ENCODE assay signal across 13 cellular contexts in the genomic region with DNA sequence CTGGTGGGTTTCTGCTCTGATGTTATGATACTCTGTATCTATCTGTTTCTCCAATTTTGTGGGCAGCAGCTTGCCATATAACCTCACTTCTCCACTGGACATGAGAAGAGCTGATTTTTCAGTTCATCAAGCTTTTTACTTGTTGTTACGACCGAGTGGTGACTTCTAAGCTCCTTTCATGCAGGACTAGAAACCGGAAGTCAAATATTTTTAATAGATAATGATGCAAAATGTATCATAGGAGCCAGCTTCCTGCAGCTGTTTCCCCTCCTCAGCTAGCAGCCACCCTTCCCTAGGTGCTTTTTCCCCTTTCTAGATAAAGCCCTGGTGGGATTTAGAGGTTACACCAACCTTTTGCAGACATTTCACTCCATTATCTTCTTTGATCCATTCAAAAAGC. TPM values are rescaled to one million over a fixed set of nuclear protein-coding genes. Genes with fewer than 3 reads are reported as not detected.
DNase-seq lines count a peak whose midpoint lies in the region; ATAC-seq and TF ChIP-seq lines count a peak whose summit lies in the region.
"Had no signal": no experiment of that assay in that cellular context is flagged by ENCODE, and none has a peak within 500 bp of the region (broad histone marks: within the 10 kb centered on the region; RNA-seq: fewer than 3 reads in every experiment).

No MANE protein-coding gene starts in this region.

- no peaks in the 10 kb centered on the region for H3K9me2 ChIP-seq in Loucy (replicated peaks; ENCODE audit: low read depth, low read length)

- H3K9me3 Mint-ChIP-seq in activated T-helper 2 cell treated with anti-CD3 and anti-CD28 coated beads, Interferon-gamma antibody, Interleukin-2, Interleukin-4, amounts not matched to agents 10 μg/mL and 5 μg/mL and 100 μg/mL, durations not matched to agents 14 hours and 24 hours and 36 hours, result peaks cover 10% of the 10 kb centered on the region
- peaks cover 11% of the 10 kb centered on the region for H3K9me3 Mint-ChIP-seq in mesothelial cell of epicardium

- intact Hi-C loops in activated T-helper 2 cell treated with anti-CD3 and anti-CD28 coated beads, Interferon-gamma antibody, Interleukin-2, Interleukin-4, amounts not matched to agents 10 μg/mL and 5 μg/mL and 100 μg/mL, durations not matched to agents 14 hours and 24 hours and 36 hours (cut with micrococcal nuclease), result no loop called here

- H3K79me2 ChIP-seq in Loucy (ENCODE audit: insufficient read depth, low read length), result no peaks in the 10 kb centered on the region

- ATAC-seq in HG02852 (IDR thresholded peaks at IDR 0.05; ENCODE audit: unreplicated experiment), result no peak
- ATAC-seq: pancreas had no signal

- H3K27me3 ChIP-seq in Loucy (ENCODE audit: insufficient read depth, low read length, poor library complexity, severe bottlenecking), result no peaks in the 10 kb centered on the region
- H3K27me3 ChIP-seq: pancreas, SJSA1 had no signal

- peaks cover 63% of the 10 kb centered on the region for H3K4me1 Mint-ChIP-seq in activated T-helper 2 cell treated with anti-CD3 and anti-CD28 coated beads, Interferon-gamma antibody, Interleukin-2, Interleukin-4, amounts not matched to agents 10 μg/mL and 5 μg/mL and 100 μg/mL, durations not matched to agents 14 hours and 24 hours and 36 hours (ENCODE audit: low read depth)
- H3K4me1 Mint-ChIP-seq in mesothelial cell of epicardium, result peaks cover 10% of the 10 kb centered on the region

- peak overlapping the region; percentile 79 for H3K27ac Mint-ChIP-seq in activated T-helper 2 cell treated with anti-CD3 and anti-CD28 coated beads, Interferon-gamma antibody, Interleukin-2, Interleukin-4, amounts not matched to agents 10 μg/mL and 5 μg/mL and 100 μg/mL, durations not matched to agents 14 hours and 24 hours and 36 hours
- no peak overlapping the region for H3K27ac Mint-ChIP-seq in mesothelial cell of epicardium

- H2AFZ ChIP-seq in Loucy (ENCODE audit: low read length), result no peak overlapping the region

- peak overlapping the region; percentile 45 for H3K4me3 ChIP-seq in Loucy (ENCODE audit: low read length, poor library complexity, severe bottlenecking)
- H3K4me3 ChIP-seq: dorsolateral prefrontal cortex, pancreas, SJSA1 had no signal

- no peak for TF ChIP-seq CTCF in Loucy (conservative IDR thresholded peaks at IDR 0.05; ENCODE audit: low read length)
- TF ChIP-seq CTCF in mesothelial cell of epicardium (IDR thresholded peaks at IDR 0.05; ENCODE audit: unreplicated experiment), result no peak
- no peak for TF ChIP-seq CTCF in GM10266 (IDR thresholded peaks at IDR 0.05; ENCODE audit: control insufficient read depth, insufficient read depth, low read depth, missing control alignments)

- H3K4me2 ChIP-seq in Loucy (ENCODE audit: low read depth, low read length, poor library complexity, severe bottlenecking), result peak overlapping the region; percentile 66

- peaks cover 12% of the 10 kb centered on the region for H3K36me3 Mint-ChIP-seq in activated T-helper 2 cell treated with anti-CD3 and anti-CD28 coated beads, Interferon-gamma antibody, Interleukin-2, Interleukin-4, amounts not matched to agents 10 μg/mL and 5 μg/mL and 100 μg/mL, durations not matched to agents 14 hours and 24 hours and 36 hours (ENCODE audit: low read depth)
- H3K36me3 Mint-ChIP-seq in mesothelial cell of epicardium, result peaks cover 5% of the 10 kb centered on the region

- H3F3A ChIP-seq in Loucy (ENCODE audit: low read depth), result peaks cover 3% of the 10 kb centered on the region; the same call in 1 of the 2 replicates

- DNase-seq in NOMO-1 treated with DMSO at 0.1 percent for 48 hours (lab: John Stamatoyannopoulos, UW; ENCODE audit: unreplicated experiment) (peak; percentile 41), NOMO-1 treated with dmso at 0.1 percent for 144 hours (lab: John Stamatoyannopoulos, UW; ENCODE audit: unreplicated experiment) (no peak), pulmonary artery endothelial cell (ENCODE audit: low read depth, low spot score) (peak; percentile 19), mesothelial cell of epicardium (ENCODE audit: low spot score in 2 of 2, unreplicated experiment in 2 of 2) (no peak), GM10266 (ENCODE audit: extremely low spot score) (no peak)
- no peak for DNase-seq in activated T-helper 2 cell treated with anti-CD3 and anti-CD28 coated beads, Interferon-gamma antibody, Interleukin-2, Interleukin-4, amounts not matched to agents 10 μg/mL and 5 μg/mL and 100 μg/mL, durations not matched to agents 14 hours and 24 hours and 36 hours (ENCODE audit: low spot score)
- DNase-seq: activated CD4-positive, alpha-beta T cell treated with anti-CD3 and anti-CD28 coated beads, Interleukin-2, amount 50 U/mL, for 4 hours; DMS 273 treated with DMSO at 0.1 percent for 48 hours; dorsolateral prefrontal cortex; pancreas had no signal

- no peak overlapping the region for H3K4me3 Mint-ChIP-seq in activated T-helper 2 cell treated with anti-CD3 and anti-CD28 coated beads, Interferon-gamma antibody, Interleukin-2, Interleukin-4, amounts not matched to agents 10 μg/mL and 5 μg/mL and 100 μg/mL, durations not matched to agents 14 hours and 24 hours and 36 hours (ENCODE audit: low read depth)
- H3K4me3 Mint-ChIP-seq in mesothelial cell of epicardium, result no peak overlapping the region

- H4K20me1 ChIP-seq in Loucy (ENCODE audit: insufficient read depth, low read length, poor library complexity, severe bottlenecking), result no peaks in the 10 kb centered on the region

- peak overlapping the region; percentile 61 for H3K9ac ChIP-seq in Loucy (ENCODE audit: low read depth, low read length, poor library complexity, severe bottlenecking)

- H3K27me3 Mint-ChIP-seq in activated T-helper 2 cell treated with anti-CD3 and anti-CD28 coated beads, Interferon-gamma antibody, Interleukin-2, Interleukin-4, amounts not matched to agents 10 μg/mL and 5 μg/mL and 100 μg/mL, durations not matched to agents 14 hours and 24 hours and 36 hours (ENCODE audit: low read depth), result no peaks in the 10 kb centered on the region
- H3K27me3 Mint-ChIP-seq in mesothelial cell of epicardium (ENCODE audit: low read depth), result no peaks in the 10 kb centered on the region

- H3K4me1 ChIP-seq in Loucy (ENCODE audit: insufficient read depth, low read length, poor library complexity, severe bottlenecking), result peaks cover 41% of the 10 kb centered on the region
- H3K4me1 ChIP-seq: pancreas had no signal

- H3K9me3 ChIP-seq in Loucy (ENCODE audit: insufficient read depth, low read depth, low read length), result no peaks in the 10 kb centered on the region
- H3K9me3 ChIP-seq: pancreas, SJSA1 had no signal

- no peaks in the 10 kb centered on the region for H3K36me3 ChIP-seq in Loucy (ENCODE audit: insufficient read depth, low read length)
- H3K36me3 ChIP-seq: pancreas, SJSA1 had no signal

RNA-seq across cellular contexts. Expression of a gene that starts 17.0 kb away (rescaled TPM):
- 229 and 237 TPM in 2 replicates for total RNA-seq in activated T-helper 2 cell treated with anti-CD3 and anti-CD28 coated beads, Interferon-gamma antibody, Interleukin-2, Interleukin-4, amounts not matched to agents 10 μg/mL and 5 μg/mL and 100 μg/mL, durations not matched to agents 14 hours and 24 hours and 36 hours
- total RNA-seq in pulmonary artery endothelial cell (8.9 and 33.2 TPM in 2 replicates), mesothelial cell of epicardium (17.1 to 19.7 TPM (median 19.7 TPM) in 3 replicates)

RNA-seq across cellular contexts. Expression of a gene that starts 59.6 kb away (rescaled TPM):
- 0.11 TPM in 2 replicates for total RNA-seq in activated T-helper 2 cell treated with anti-CD3 and anti-CD28 coated beads, Interferon-gamma antibody, Interleukin-2, Interleukin-4, amounts not matched to agents 10 μg/mL and 5 μg/mL and 100 μg/mL, durations not matched to agents 14 hours and 24 hours and 36 hours
- total RNA-seq in pulmonary artery endothelial cell, result not detected in 2 replicates
- total RNA-seq in mesothelial cell of epicardium, result not detected in 3 replicates
- total RNA-seq: pancreas had no signal

Comparison
In these comparisons a context has a peak if more than half of its experiments do, and no peak if none do; other contexts are left out.
1. DNase-seq: peak in NOMO-1 treated with DMSO at 0.1 percent for 48 hours (single experiment) and pulmonary artery endothelial cell (single experiment); none in NOMO-1 treated with dmso at 0.1 percent for 144 hours (single experiment), activated T-helper 2 cell treated with anti-CD3 and anti-CD28 coated beads, Interferon-gamma antibody, Interleukin-2, Interleukin-4, amounts not matched to agents 10 μg/mL and 5 μg/mL and 100 μg/mL, durations not matched to agents 14 hours and 24 hours and 36 hours (single experiment), mesothelial cell of epicardium (0 of 2) and GM10266 (single experiment).